Comparison of ENCODE assay signal across 1 cellular context in genomic region chr17:63946440-63947363, GRCh38.
TF ChIP-seq lines count a peak whose summit lies in the region.

No MANE protein-coding gene starts in this region.

TF ChIP-seq in HepG2, 621 proteins besides CTCF, POLR2A, EP300 and RAD21 (continued from another document and continues in another):
- TF ChIP-seq ETS1 (CRISPR knock-in tag; IDR thresholded peaks at IDR 0.05) (no peak), ZNF547 (CRISPR knock-in tag; IDR thresholded peaks at IDR 0.05) (no peak; the same call in 1 of the 2 replicates), PRMT3 (CRISPR knock-in tag; IDR thresholded peaks at IDR 0.05; ENCODE audit: borderline replicate concordance, low read depth) (no peak), HNRNPUL1 (IDR thresholded peaks at IDR 0.05; ENCODE audit: low read depth, low read length) (no peak), HNRNPLL (IDR thresholded peaks at IDR 0.05; ENCODE audit: low read depth, low read length, poor library complexity, severe bottlenecking) (peak; percentile 29), NFE2L2 (IDR thresholded peaks at IDR 0.05; ENCODE audit: low read length) (no peak), ZNF781 (CRISPR knock-in tag; IDR thresholded peaks at IDR 0.05; ENCODE audit: borderline replicate concordance, not compliant biosample characterization) (no peak), IRF2 (CRISPR knock-in tag; IDR thresholded peaks at IDR 0.05) (0 out of 2 replicates have a peak, but pooled peaks have one; percentile 22), ZNF720 (CRISPR knock-in tag; IDR thresholded peaks at IDR 0.05) (no peak), PLSCR1 (CRISPR knock-in tag; IDR thresholded peaks at IDR 0.05; ENCODE audit: borderline replicate concordance) (no peak), CSRNP2 (CRISPR knock-in tag; conservative IDR thresholded peaks at IDR 0.05; ENCODE audit: low read depth) (no peak), SP4 (CRISPR knock-in tag; IDR thresholded peaks at IDR 0.05) (0 out of 2 replicates have a peak, but pooled peaks have one; percentile 31), NFRKB (IDR thresholded peaks at IDR 0.05) (no peak), ZZZ3 (CRISPR knock-in tag; IDR thresholded peaks at IDR 0.05; ENCODE audit: borderline replicate concordance) (peak; percentile 91), ARID5B (CRISPR knock-in tag; IDR thresholded peaks at IDR 0.05) (0 out of 2 replicates have a peak, but pooled peaks have one; percentile 22), KLF16 (CRISPR knock-in tag; IDR thresholded peaks at IDR 0.05) (no peak), ZNF788 (CRISPR knock-in tag; IDR thresholded peaks at IDR 0.05; ENCODE audit: borderline replicate concordance) (no peak), MXD4 (CRISPR knock-in tag; IDR thresholded peaks at IDR 0.05) (no peak), ZNF3 (CRISPR knock-in tag; IDR thresholded peaks at IDR 0.05) (no peak), ZNF710 (CRISPR knock-in tag; IDR thresholded peaks at IDR 0.05; ENCODE audit: borderline replicate concordance) (0 out of 2 replicates have a peak, but pooled peaks have one; percentile 43), PHB2 (IDR thresholded peaks at IDR 0.05; ENCODE audit: partially characterized antibody) (no peak), THYN1 (CRISPR knock-in tag; IDR thresholded peaks at IDR 0.05; ENCODE audit: borderline replicate concordance, low read depth) (no peak), KAT8 (CRISPR knock-in tag; IDR thresholded peaks at IDR 0.05) (no peak), PAX8 (CRISPR knock-in tag; IDR thresholded peaks at IDR 0.05; ENCODE audit: borderline replicate concordance) (0 out of 2 replicates have a peak, but pooled peaks have one; percentile 60), KDM6A (CRISPR knock-in tag; IDR thresholded peaks at IDR 0.05; ENCODE audit: low read depth) (no peak), AFF4 (CRISPR knock-in tag; IDR thresholded peaks at IDR 0.05) (no peak), ZNF34 (CRISPR knock-in tag; IDR thresholded peaks at IDR 0.05; ENCODE audit: borderline replicate concordance) (0 out of 2 replicates have a peak, but pooled peaks have one; percentile 91), ZNF446 (CRISPR knock-in tag; IDR thresholded peaks at IDR 0.05) (no peak), HHEX (CRISPR knock-in tag; IDR thresholded peaks at IDR 0.05) (no peak), MEIS1 (CRISPR knock-in tag; IDR thresholded peaks at IDR 0.05; ENCODE audit: borderline replicate concordance) (peak; percentile 51; the same call in 1 of the 2 replicates), ZMYM3 (CRISPR knock-in tag; IDR thresholded peaks at IDR 0.05) (peak; percentile 63; the same call in 1 of the 2 replicates), HDAC2 (CRISPR knock-in tag; IDR thresholded peaks at IDR 0.05) (no peak), NONO (IDR thresholded peaks at IDR 0.05) (no peak), NONO (CRISPR knock-in tag; conservative IDR thresholded peaks at IDR 0.05) (0 out of 2 replicates have a peak, but pooled peaks have one; percentile 12), MEF2D (CRISPR knock-in tag; IDR thresholded peaks at IDR 0.05) (peak; percentile 79; the same call in 1 of the 2 replicates), ZNF510 (CRISPR knock-in tag; IDR thresholded peaks at IDR 0.05; ENCODE audit: low read depth) (no peak), STAG1 (CRISPR knock-in tag; IDR thresholded peaks at IDR 0.05) (peak; percentile 62), FOXJ3 (CRISPR knock-in tag; IDR thresholded peaks at IDR 0.05; ENCODE audit: borderline replicate concordance) (no peak), ZNF678 (CRISPR knock-in tag; IDR thresholded peaks at IDR 0.05) (0 out of 2 replicates have a peak, but pooled peaks have one; percentile 33), DMTF1 (CRISPR knock-in tag; IDR thresholded peaks at IDR 0.05) (peak; percentile 44; the same call in 1 of the 2 replicates), ARID2 (CRISPR knock-in tag; IDR thresholded peaks at IDR 0.05; ENCODE audit: borderline replicate concordance) (no peak), HINFP (CRISPR knock-in tag; IDR thresholded peaks at IDR 0.05; ENCODE audit: low read depth) (no peak; the same call in 1 of the 2 replicates)
